Comparison of ENCODE assay signal across 31 cellular contexts in genomic region chr4:123035239-123035638, GRCh38.
"Had no signal": no experiment of that assay in that cellular context is flagged by ENCODE, and none has a peak within 500 bp of the region (broad histone marks: within the 10 kb centered on the region; RNA-seq: fewer than 3 reads in every experiment).

No MANE protein-coding gene starts in this region.

- ATAC-seq: activated naive CD4-positive, alpha-beta T cell treated with anti-CD3 and anti-CD28 coated beads, Interleukin-2, amount 50 U/mL, for 72 hours; activated T-cell treated with anti-CD3 and anti-CD28 coated beads, Interleukin-2, amount 50 U/mL, for 72 hours; foreskin keratinocyte; gastrocnemius medialis; heart right ventricle had no signal

- H3K9me3 ChIP-seq: ascending aorta, breast epithelium, colonic mucosa, esophagus muscularis mucosa, gastrocnemius medialis, heart right ventricle had no signal

- H3K4me3 ChIP-seq: ascending aorta, breast epithelium, cardiac muscle cell, colonic mucosa, dorsolateral prefrontal cortex, esophagus muscularis mucosa, gastrocnemius medialis, heart right ventricle had no signal

- H3K27ac ChIP-seq: ascending aorta, breast epithelium, cardiac muscle cell, colonic mucosa, dorsolateral prefrontal cortex, esophagus muscularis mucosa, foreskin keratinocyte, gastrocnemius medialis, heart right ventricle had no signal

- DNase-seq: activated CD4-positive, alpha-beta memory T cell treated with anti-CD3 and anti-CD28 coated beads, Interleukin-2, amount 10 ng/mL, durations not matched to agents 7 days and 5 days; activated CD4-positive, alpha-beta T cell treated with anti-CD3 and anti-CD28 coated beads for 1 hour; activated CD4-positive, alpha-beta T cell treated with anti-CD3 and anti-CD28 coated beads for 4 hours; activated CD4-positive, alpha-beta T cell treated with anti-CD3 and anti-CD28 coated beads, Interleukin-2, amount 10 ng/mL, durations not matched to agents 7 days and 5 days; activated CD4-positive, alpha-beta T cell treated with anti-CD3 and anti-CD28 coated beads, Interleukin-2, amount 50 U/mL, for 4 hours; activated CD4-positive, CD25-positive, alpha-beta regulatory T cell; activated CD8-positive, alpha-beta memory T cell treated with anti-CD3 and anti-CD28 coated beads, Interleukin-2, amount 50 U/mL, for 48 hours; activated gamma-delta T cell; activated naive CD4-positive, alpha-beta T cell; activated naive CD4-positive, alpha-beta T cell treated with anti-CD3 and anti-CD28 coated beads, Interleukin-2, amount 10 ng/mL, durations not matched to agents 7 days and 5 days; activated naive CD8-positive, alpha-beta T cell treated with anti-CD3 and anti-CD28 coated beads, Interleukin-2, amount 10 ng/mL, durations not matched to agents 7 days and 5 days; activated T-cell treated with anti-CD3 and anti-CD28 coated beads for 4 hours; activated T-cell treated with anti-CD3 and anti-CD28 coated beads, Interleukin-2, amount 50 U/mL, for 24 hours; activated T-cell treated with anti-CD3 and anti-CD28 coated beads, Interleukin-2, amount 50 U/mL, for 72 hours; central memory CD4-positive, alpha-beta T cell; cerebellar nuclear complex; colonic mucosa; dorsolateral prefrontal cortex; effector memory CD4-positive, alpha-beta T cell; endodermal cell; erythroblast; foreskin keratinocyte; gastrocnemius medialis; glutamatergic neuron; heart right ventricle; T-helper 2 cell had no signal

- H3K27me3 ChIP-seq: ascending aorta, breast epithelium, cardiac muscle cell, colonic mucosa, dorsolateral prefrontal cortex, esophagus muscularis mucosa, foreskin keratinocyte, gastrocnemius medialis, heart right ventricle had no signal

- H3K36me3 ChIP-seq: ascending aorta, breast epithelium, cardiac muscle cell, colonic mucosa, gastrocnemius medialis, heart right ventricle had no signal

- H3K4me1 ChIP-seq: ascending aorta, breast epithelium, colonic mucosa, esophagus muscularis mucosa, gastrocnemius medialis, heart right ventricle had no signal
